Comparison of ENCODE assay signal across 1 cellular context in the genomic region with DNA sequence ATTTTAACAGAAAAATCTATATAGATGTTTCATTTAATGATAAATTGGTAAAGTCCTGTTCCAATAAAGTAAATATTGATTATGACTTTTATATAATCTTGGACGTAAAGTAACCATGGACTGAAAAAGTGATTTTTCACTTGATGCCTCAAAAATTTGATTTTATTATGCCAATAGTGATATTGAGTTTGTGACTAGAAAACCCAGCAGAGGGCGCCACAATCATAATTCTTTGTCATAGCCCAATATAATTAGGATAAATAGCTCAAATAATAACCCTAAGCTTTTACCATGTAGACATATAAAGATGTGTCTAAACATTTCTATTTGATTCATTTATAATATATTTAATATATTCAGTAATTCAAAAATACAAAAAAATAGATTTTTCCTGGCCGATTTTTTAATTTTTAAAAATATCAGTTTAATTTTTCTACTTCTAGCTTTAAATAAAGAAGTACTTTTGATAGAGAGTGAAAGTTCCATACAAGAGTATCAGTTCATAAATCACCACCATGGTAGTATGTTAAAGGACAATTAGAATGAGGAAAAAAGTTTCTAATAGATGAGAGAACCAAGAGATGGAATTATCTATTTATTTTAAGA.
TF ChIP-seq lines count a peak whose summit lies in the region.

No MANE protein-coding gene starts in this region.

TF ChIP-seq in GM12878, 131 proteins besides CTCF, POLR2A, EP300 and RAD21:
- TF ChIP-seq SREBF1 (IDR thresholded peaks at IDR 0.05; ENCODE audit: low read length) (no peak), POLR2AphosphoS5 (IDR thresholded peaks at IDR 0.05; ENCODE audit: low read length) (no peak), GATAD2B (conservative IDR thresholded peaks at IDR 0.05; ENCODE audit: low read depth) (no peak), SMC3 (IDR thresholded peaks at IDR 0.05; ENCODE audit: borderline replicate concordance, low read length) (peak; percentile 41; the same call in 1 of the 2 replicates)
- TF ChIP-seq, protein P1, sequence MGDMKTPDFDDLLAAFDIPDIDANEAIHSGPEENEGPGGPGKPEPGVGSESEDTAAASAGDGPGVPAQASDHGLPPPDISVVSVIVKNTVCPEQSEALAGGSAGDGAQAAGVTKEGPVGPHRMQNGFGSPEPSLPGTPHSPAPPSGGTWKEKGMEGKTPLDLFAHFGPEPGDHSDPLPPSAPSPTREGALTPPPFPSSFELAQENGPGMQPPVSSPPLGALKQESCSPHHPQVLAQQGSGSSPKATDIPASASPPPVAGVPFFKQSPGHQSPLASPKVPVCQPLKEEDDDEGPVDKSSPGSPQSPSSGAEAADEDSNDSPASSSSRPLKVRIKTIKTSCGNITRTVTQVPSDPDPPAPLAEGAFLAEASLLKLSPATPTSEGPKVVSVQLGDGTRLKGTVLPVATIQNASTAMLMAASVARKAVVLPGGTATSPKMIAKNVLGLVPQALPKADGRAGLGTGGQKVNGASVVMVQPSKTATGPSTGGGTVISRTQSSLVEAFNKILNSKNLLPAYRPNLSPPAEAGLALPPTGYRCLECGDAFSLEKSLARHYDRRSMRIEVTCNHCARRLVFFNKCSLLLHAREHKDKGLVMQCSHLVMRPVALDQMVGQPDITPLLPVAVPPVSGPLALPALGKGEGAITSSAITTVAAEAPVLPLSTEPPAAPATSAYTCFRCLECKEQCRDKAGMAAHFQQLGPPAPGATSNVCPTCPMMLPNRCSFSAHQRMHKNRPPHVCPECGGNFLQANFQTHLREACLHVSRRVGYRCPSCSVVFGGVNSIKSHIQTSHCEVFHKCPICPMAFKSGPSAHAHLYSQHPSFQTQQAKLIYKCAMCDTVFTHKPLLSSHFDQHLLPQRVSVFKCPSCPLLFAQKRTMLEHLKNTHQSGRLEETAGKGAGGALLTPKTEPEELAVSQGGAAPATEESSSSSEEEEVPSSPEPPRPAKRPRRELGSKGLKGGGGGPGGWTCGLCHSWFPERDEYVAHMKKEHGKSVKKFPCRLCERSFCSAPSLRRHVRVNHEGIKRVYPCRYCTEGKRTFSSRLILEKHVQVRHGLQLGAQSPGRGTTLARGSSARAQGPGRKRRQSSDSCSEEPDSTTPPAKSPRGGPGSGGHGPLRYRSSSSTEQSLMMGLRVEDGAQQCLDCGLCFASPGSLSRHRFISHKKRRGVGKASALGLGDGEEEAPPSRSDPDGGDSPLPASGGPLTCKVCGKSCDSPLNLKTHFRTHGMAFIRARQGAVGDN (IDR thresholded peaks at IDR 0.05): no peak
